Comparison of ENCODE assay signal across 38 cellular contexts in the genomic region with DNA sequence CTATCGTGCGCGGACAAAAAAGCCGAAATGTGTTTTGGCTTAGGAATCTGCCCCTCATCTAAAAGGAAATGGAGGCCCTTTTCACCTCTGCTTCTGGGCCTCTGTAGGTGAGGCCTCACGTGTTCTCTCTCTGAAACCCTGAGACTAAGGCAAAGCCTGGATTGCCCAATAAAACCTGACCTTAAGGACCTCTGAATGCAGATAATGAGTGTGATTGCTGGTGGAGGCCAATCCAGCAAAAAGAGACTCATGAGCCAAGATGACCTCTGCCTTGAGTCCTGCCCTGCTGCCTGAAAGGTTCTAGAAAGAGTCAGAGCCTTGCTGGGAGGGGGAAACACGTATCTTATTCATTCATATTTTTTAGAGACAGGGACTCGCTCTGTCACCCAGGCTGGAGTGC. TPM values are rescaled to one million over a fixed set of nuclear protein-coding genes. Genes with fewer than 3 reads are reported as not detected.
"Had no signal": no experiment of that assay in that cellular context is flagged by ENCODE, and none has a peak within 500 bp of the region (broad histone marks: within the 10 kb centered on the region; RNA-seq: fewer than 3 reads in every experiment).

No MANE protein-coding gene starts in this region.

- H3K4me3 ChIP-seq: body of pancreas, dorsolateral prefrontal cortex, gastrocnemius medialis, ovary, right lobe of liver, thyroid gland had no signal

- H3K36me3 ChIP-seq: gastrocnemius medialis, ovary, right lobe of liver, thyroid gland had no signal

- FAIRE-seq: colon, keratinocyte had no signal

- H3K9me3 Mint-ChIP-seq: activated CD8-positive, alpha-beta T cell treated with anti-CD3 and anti-CD28 coated beads for 36 hours; activated T-cell treated with anti-CD3 and anti-CD28 coated beads, Interleukin-2, amount 50 U/mL, for 4 hours; activated T-helper 17 cell treated with anti-CD3 and anti-CD28 coated beads, Interleukin-2, amount 50 U/mL, for 72 hours; stimulated activated effector memory CD8-positive, alpha-beta T cell treated with anti-CD3 and anti-CD28 coated beads, Interleukin-12 subunit alpha, Interleukin-12 subunit beta, amount 100 ng/mL, for 72 hours; stimulated activated naive CD8-positive, alpha-beta T cell treated with anti-CD3 and anti-CD28 coated beads, Interleukin-15, amount 100 ng/mL, for 72 hours; WTC11 had no signal

- H3K27ac ChIP-seq: body of pancreas, dorsolateral prefrontal cortex, gastrocnemius medialis, ovary, right lobe of liver, thyroid gland had no signal

- DNase-seq: activated CD4-positive, alpha-beta T cell treated with anti-CD3 and anti-CD28 coated beads for 1 hour; activated CD4-positive, alpha-beta T cell treated with anti-CD3 and anti-CD28 coated beads, Interleukin-2, amount 50 U/mL, for 1 hour; activated CD8-positive, alpha-beta T cell treated with anti-CD3 and anti-CD28 coated beads for 36 hours; activated naive CD4-positive, alpha-beta T cell treated with Interleukin-2 at 50 U/mL for 16 hours; activated T-cell treated with anti-CD3 and anti-CD28 coated beads, Interleukin-2, amount 50 U/mL, for 4 hours; anterior cingulate cortex; body of pancreas; dorsolateral prefrontal cortex; effector memory CD4-positive, alpha-beta T cell; erythroblast; gastrocnemius medialis; glutamatergic neuron; left cardiac atrium; mammary epithelial cell; naive thymus-derived CD4-positive, alpha-beta T cell; ovary; right lobe of liver; stimulated activated CD4-positive, alpha-beta T cell treated with anti-CD3 and anti-CD28 coated beads, Interleukin-12 subunit alpha, Interleukin-12 subunit beta, amount 100 ng/mL, for 4 hours; stimulated activated CD4-positive, alpha-beta T cell treated with anti-CD3 and anti-CD28 coated beads, Interleukin-4, amount 100 ng/mL, for 1 hour; stimulated activated naive CD8-positive, alpha-beta T cell treated with anti-CD3 and anti-CD28 coated beads, Interleukin-15, amount 100 ng/mL, for 72 hours; substantia nigra; T-helper 17 cell; T1000; thyroid gland had no signal

- ATAC-seq: activated CD8-positive, alpha-beta T cell treated with anti-CD3 and anti-CD28 coated beads for 36 hours; activated T-cell treated with anti-CD3 and anti-CD28 coated beads, Interleukin-2, amount 50 U/mL, for 4 hours; activated T-helper 17 cell treated with anti-CD3 and anti-CD28 coated beads, Interleukin-2, amount 50 U/mL, for 72 hours; body of pancreas; gastrocnemius medialis; left cardiac atrium; naive thymus-derived CD4-positive, alpha-beta T cell; stimulated activated effector memory CD8-positive, alpha-beta T cell treated with anti-CD3 and anti-CD28 coated beads, Interleukin-12 subunit alpha, Interleukin-12 subunit beta, amount 100 ng/mL, for 72 hours; stimulated activated naive CD8-positive, alpha-beta T cell treated with anti-CD3 and anti-CD28 coated beads, Interleukin-15, amount 100 ng/mL, for 72 hours; T-helper 17 cell; WTC11 had no signal

- H3K4me1 ChIP-seq: gastrocnemius medialis had no signal

- H3K9me3 ChIP-seq: body of pancreas, gastrocnemius medialis, ovary, right lobe of liver, thyroid gland had no signal

- H3K27me3 ChIP-seq: right lobe of liver had no signal

- H3K4me3 Mint-ChIP-seq: activated CD8-positive, alpha-beta T cell treated with anti-CD3 and anti-CD28 coated beads for 36 hours; activated naive CD8-positive, alpha-beta T cell; activated T-cell treated with anti-CD3 and anti-CD28 coated beads, Interleukin-2, amount 50 U/mL, for 4 hours; activated T-helper 17 cell treated with anti-CD3 and anti-CD28 coated beads, Interleukin-2, amount 50 U/mL, for 72 hours; mesothelial cell of epicardium; naive thymus-derived CD4-positive, alpha-beta T cell; stimulated activated effector memory CD8-positive, alpha-beta T cell treated with anti-CD3 and anti-CD28 coated beads, Interleukin-12 subunit alpha, Interleukin-12 subunit beta, amount 100 ng/mL, for 72 hours; stimulated activated naive CD8-positive, alpha-beta T cell treated with anti-CD3 and anti-CD28 coated beads, Interleukin-15, amount 100 ng/mL, for 72 hours; T-helper 17 cell; WTC11 had no signal

- H3K27ac Mint-ChIP-seq: activated CD8-positive, alpha-beta T cell treated with anti-CD3 and anti-CD28 coated beads for 36 hours; activated naive CD8-positive, alpha-beta T cell; activated T-helper 17 cell treated with anti-CD3 and anti-CD28 coated beads, Interleukin-2, amount 50 U/mL, for 72 hours; mesothelial cell of epicardium; naive thymus-derived CD4-positive, alpha-beta T cell; progenitor cell of endocrine pancreas; stimulated activated effector memory CD8-positive, alpha-beta T cell treated with anti-CD3 and anti-CD28 coated beads, Interleukin-12 subunit alpha, Interleukin-12 subunit beta, amount 100 ng/mL, for 72 hours; stimulated activated naive CD8-positive, alpha-beta T cell treated with anti-CD3 and anti-CD28 coated beads, Interleukin-15, amount 100 ng/mL, for 72 hours; T-helper 17 cell; WTC11 had no signal

- H3K36me3 Mint-ChIP-seq: activated naive CD8-positive, alpha-beta T cell; mesothelial cell of epicardium; naive thymus-derived CD4-positive, alpha-beta T cell; stimulated activated effector memory CD8-positive, alpha-beta T cell treated with anti-CD3 and anti-CD28 coated beads, Interleukin-12 subunit alpha, Interleukin-12 subunit beta, amount 100 ng/mL, for 72 hours; WTC11 had no signal

RNA-seq across cellular contexts. Expression of gene BHLHA9, which starts 45.9 kb away (rescaled TPM):
- total RNA-seq: activated CD8-positive, alpha-beta T cell treated with anti-CD3 and anti-CD28 coated beads for 36 hours; activated T-cell treated with anti-CD3 and anti-CD28 coated beads, Interleukin-2, amount 50 U/mL, for 4 hours; activated T-helper 17 cell treated with anti-CD3 and anti-CD28 coated beads, Interleukin-2, amount 50 U/mL, for 72 hours; body of pancreas; gastrocnemius medialis; left cardiac atrium; liver; mammary epithelial cell; mesothelial cell of epicardium; naive thymus-derived CD4-positive, alpha-beta T cell; ovary; progenitor cell of endocrine pancreas; renal cortical epithelial cell; right lobe of liver; skeletal muscle tissue; T-helper 17 cell; thyroid gland; urinary bladder; WTC11 had no signal
- polyA plus RNA-seq: adipose tissue; keratinocyte; mammary epithelial cell; naive thymus-derived CD4-positive, alpha-beta T cell; neural cell; ovary; urinary bladder had no signal

RNA-seq across cellular contexts. Expression of gene TRARG1, which starts 55.1 kb away (rescaled TPM):
- total RNA-seq: activated CD8-positive, alpha-beta T cell treated with anti-CD3 and anti-CD28 coated beads for 36 hours; activated T-cell treated with anti-CD3 and anti-CD28 coated beads, Interleukin-2, amount 50 U/mL, for 4 hours; liver; mammary epithelial cell; mesothelial cell of epicardium; progenitor cell of endocrine pancreas; renal cortical epithelial cell; right lobe of liver; T-helper 17 cell; urinary bladder; WTC11 had no signal
- polyA plus RNA-seq: keratinocyte; mammary epithelial cell; naive thymus-derived CD4-positive, alpha-beta T cell; neural cell had no signal
